In genomic region chr10:14648042-14648765, GRCh38 we compare ENCODE assay signal across 1 cellular context.
TF ChIP-seq lines count a peak whose summit lies in the region.

No MANE protein-coding gene starts in this region.

TF ChIP-seq in GM12878, 131 proteins besides CTCF, POLR2A, EP300 and RAD21 (continued from another document and continues in another):
- peak; percentile 63 for TF ChIP-seq E2F8 (IDR thresholded peaks at IDR 0.05; ENCODE audit: low read depth, partially characterized antibody)
- TF ChIP-seq PKNOX1 (IDR thresholded peaks at IDR 0.05), result peak; percentile 97
- TF ChIP-seq, protein P1, sequence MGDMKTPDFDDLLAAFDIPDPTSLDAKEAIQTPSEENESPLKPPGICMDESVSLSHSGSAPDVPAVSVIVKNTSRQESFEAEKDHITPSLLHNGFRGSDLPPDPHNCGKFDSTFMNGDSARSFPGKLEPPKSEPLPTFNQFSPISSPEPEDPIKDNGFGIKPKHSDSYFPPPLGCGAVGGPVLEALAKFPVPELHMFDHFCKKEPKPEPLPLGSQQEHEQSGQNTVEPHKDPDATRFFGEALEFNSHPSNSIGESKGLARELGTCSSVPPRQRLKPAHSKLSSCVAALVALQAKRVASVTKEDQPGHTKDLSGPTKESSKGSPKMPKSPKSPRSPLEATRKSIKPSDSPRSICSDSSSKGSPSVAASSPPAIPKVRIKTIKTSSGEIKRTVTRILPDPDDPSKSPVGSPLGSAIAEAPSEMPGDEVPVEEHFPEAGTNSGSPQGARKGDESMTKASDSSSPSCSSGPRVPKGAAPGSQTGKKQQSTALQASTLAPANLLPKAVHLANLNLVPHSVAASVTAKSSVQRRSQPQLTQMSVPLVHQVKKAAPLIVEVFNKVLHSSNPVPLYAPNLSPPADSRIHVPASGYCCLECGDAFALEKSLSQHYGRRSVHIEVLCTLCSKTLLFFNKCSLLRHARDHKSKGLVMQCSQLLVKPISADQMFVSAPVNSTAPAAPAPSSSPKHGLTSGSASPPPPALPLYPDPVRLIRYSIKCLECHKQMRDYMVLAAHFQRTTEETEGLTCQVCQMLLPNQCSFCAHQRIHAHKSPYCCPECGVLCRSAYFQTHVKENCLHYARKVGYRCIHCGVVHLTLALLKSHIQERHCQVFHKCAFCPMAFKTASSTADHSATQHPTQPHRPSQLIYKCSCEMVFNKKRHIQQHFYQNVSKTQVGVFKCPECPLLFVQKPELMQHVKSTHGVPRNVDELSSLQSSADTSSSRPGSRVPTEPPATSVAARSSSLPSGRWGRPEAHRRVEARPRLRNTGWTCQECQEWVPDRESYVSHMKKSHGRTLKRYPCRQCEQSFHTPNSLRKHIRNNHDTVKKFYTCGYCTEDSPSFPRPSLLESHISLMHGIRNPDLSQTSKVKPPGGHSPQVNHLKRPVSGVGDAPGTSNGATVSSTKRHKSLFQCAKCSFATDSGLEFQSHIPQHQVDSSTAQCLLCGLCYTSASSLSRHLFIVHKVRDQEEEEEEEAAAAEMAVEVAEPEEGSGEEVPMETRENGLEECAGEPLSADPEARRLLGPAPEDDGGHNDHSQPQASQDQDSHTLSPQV (IDR thresholded peaks at IDR 0.05), result no peak
- peak; percentile 98 for TF ChIP-seq NR2F1 (conservative IDR thresholded peaks at IDR 0.05)
- TF ChIP-seq POLR2AphosphoS5 (IDR thresholded peaks at IDR 0.05; ENCODE audit: low read length), result peak; percentile 57; the same call in 1 of the 2 replicates
- peak; percentile 99 for TF ChIP-seq BCL11A (IDR thresholded peaks at IDR 0.05; ENCODE audit: low read depth, low read length)
- no peak for TF ChIP-seq SUPT20H (IDR thresholded peaks at IDR 0.05; ENCODE audit: borderline replicate concordance, control insufficient read depth, low read depth, low read length)
- TF ChIP-seq TCF7 (IDR thresholded peaks at IDR 0.05; ENCODE audit: borderline replicate concordance), result peak; percentile 78; the same call in 1 of the 2 replicates
- peak; percentile 92 for TF ChIP-seq BMI1 (IDR thresholded peaks at IDR 0.05; ENCODE audit: borderline replicate concordance)
- peak; percentile 96 for TF ChIP-seq RUNX3 (IDR thresholded peaks at IDR 0.05; ENCODE audit: low read length)
- TF ChIP-seq IKZF1 (conservative IDR thresholded peaks at IDR 0.05), result peak; percentile 96
- TF ChIP-seq ZNF274 (IDR thresholded peaks at IDR 0.05; ENCODE audit: insufficient read depth, insufficient read length), result no peak
- peak in 1 of 2 experiments; percentile 69; a peak in 1 of 4 replicates for TF ChIP-seq CEBPB (IDR thresholded peaks at IDR 0.05; ENCODE audit: borderline replicate concordance in 1 of 2, low read depth in 2 of 2, low read length in 2 of 2)
- TF ChIP-seq STAT1 (conservative IDR thresholded peaks at IDR 0.05), result 0 out of 2 replicates have a peak, but pooled peaks have one; percentile 87
- peak; percentile 8; the same call in 1 of the 2 replicates for TF ChIP-seq SMARCA5 (IDR thresholded peaks at IDR 0.05)
- peak; percentile 81; the same call in 1 of the 2 replicates for TF ChIP-seq CHD2 (IDR thresholded peaks at IDR 0.05; ENCODE audit: borderline replicate concordance, low read depth, low read length)
- no peak for TF ChIP-seq ZBTB33 (IDR thresholded peaks at IDR 0.05)
- TF ChIP-seq MEF2A (IDR thresholded peaks at IDR 0.05; ENCODE audit: insufficient read depth, low read depth, low read length), result peak; percentile 90
- TF ChIP-seq, protein P2, sequence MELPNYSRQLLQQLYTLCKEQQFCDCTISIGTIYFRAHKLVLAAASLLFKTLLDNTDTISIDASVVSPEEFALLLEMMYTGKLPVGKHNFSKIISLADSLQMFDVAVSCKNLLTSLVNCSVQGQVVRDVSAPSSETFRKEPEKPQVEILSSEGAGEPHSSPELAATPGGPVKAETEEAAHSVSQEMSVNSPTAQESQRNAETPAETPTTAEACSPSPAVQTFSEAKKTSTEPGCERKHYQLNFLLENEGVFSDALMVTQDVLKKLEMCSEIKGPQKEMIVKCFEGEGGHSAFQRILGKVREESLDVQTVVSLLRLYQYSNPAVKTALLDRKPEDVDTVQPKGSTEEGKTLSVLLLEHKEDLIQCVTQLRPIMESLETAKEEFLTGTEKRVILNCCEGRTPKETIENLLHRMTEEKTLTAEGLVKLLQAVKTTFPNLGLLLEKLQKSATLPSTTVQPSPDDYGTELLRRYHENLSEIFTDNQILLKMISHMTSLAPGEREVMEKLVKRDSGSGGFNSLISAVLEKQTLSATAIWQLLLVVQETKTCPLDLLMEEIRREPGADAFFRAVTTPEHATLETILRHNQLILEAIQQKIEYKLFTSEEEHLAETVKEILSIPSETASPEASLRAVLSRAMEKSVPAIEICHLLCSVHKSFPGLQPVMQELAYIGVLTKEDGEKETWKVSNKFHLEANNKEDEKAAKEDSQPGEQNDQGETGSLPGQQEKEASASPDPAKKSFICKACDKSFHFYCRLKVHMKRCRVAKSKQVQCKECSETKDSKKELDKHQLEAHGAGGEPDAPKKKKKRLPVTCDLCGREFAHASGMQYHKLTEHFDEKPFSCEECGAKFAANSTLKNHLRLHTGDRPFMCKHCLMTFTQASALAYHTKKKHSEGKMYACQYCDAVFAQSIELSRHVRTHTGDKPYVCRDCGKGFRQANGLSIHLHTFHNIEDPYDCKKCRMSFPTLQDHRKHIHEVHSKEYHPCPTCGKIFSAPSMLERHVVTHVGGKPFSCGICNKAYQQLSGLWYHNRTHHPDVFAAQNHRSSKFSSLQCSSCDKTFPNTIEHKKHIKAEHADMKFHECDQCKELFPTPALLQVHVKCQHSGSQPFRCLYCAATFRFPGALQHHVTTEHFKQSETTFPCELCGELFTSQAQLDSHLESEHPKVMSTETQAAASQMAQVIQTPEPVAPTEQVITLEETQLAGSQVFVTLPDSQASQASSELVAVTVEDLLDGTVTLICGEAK (IDR thresholded peaks at IDR 0.05; ENCODE audit: borderline replicate concordance), result peak; percentile 67; the same call in 1 of the 2 replicates
- TF ChIP-seq PML (IDR thresholded peaks at IDR 0.05; ENCODE audit: low read length), result peak; percentile 75; the same call in 1 of the 2 replicates
- no peak for TF ChIP-seq NRF1 (conservative IDR thresholded peaks at IDR 0.05; ENCODE audit: low read depth, low read length)
- no peak; the same call in 1 of the 2 replicates for TF ChIP-seq SREBF2 (IDR thresholded peaks at IDR 0.05; ENCODE audit: low read length)
- TF ChIP-seq ZSCAN29 (IDR thresholded peaks at IDR 0.05), result peak; percentile 82; the same call in 1 of the 2 replicates
- TF ChIP-seq JUNB (IDR thresholded peaks at IDR 0.05), result peak; percentile 91
- no peak for TF ChIP-seq USF2 (IDR thresholded peaks at IDR 0.05; ENCODE audit: borderline replicate concordance, low read depth, low read length)
- TF ChIP-seq ZNF384 (IDR thresholded peaks at IDR 0.05; ENCODE audit: borderline replicate concordance, low read depth, low read length), result peak; percentile 86; the same call in 1 of the 2 replicates
- peak; percentile 94 for TF ChIP-seq PAX5 (IDR thresholded peaks at IDR 0.05; ENCODE audit: borderline replicate concordance, low read depth, low read length)
- TF ChIP-seq GATAD2B (conservative IDR thresholded peaks at IDR 0.05; ENCODE audit: low read depth), result peak; percentile 71
- no peak for TF ChIP-seq RBBP5 (conservative IDR thresholded peaks at IDR 0.05)
- 0 out of 2 replicates have a peak, but pooled peaks have one; percentile 72 for TF ChIP-seq HDGF (IDR thresholded peaks at IDR 0.05)
- TF ChIP-seq CHD4 (IDR thresholded peaks at IDR 0.05), result no peak
- TF ChIP-seq, protein P3, sequence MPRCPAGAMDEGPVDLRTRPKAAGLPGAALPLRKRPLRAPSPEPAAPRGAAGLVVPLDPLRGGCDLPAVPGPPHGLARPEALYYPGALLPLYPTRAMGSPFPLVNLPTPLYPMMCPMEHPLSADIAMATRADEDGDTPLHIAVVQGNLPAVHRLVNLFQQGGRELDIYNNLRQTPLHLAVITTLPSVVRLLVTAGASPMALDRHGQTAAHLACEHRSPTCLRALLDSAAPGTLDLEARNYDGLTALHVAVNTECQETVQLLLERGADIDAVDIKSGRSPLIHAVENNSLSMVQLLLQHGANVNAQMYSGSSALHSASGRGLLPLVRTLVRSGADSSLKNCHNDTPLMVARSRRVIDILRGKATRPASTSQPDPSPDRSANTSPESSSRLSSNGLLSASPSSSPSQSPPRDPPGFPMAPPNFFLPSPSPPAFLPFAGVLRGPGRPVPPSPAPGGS (IDR thresholded peaks at IDR 0.05; ENCODE audit: borderline replicate concordance, insufficient read depth, low read depth, low read length, poor library complexity, severe bottlenecking), result peak; percentile 56
- TF ChIP-seq DPF2 (IDR thresholded peaks at IDR 0.05), result peak; percentile 95
- TF ChIP-seq, protein P4, sequence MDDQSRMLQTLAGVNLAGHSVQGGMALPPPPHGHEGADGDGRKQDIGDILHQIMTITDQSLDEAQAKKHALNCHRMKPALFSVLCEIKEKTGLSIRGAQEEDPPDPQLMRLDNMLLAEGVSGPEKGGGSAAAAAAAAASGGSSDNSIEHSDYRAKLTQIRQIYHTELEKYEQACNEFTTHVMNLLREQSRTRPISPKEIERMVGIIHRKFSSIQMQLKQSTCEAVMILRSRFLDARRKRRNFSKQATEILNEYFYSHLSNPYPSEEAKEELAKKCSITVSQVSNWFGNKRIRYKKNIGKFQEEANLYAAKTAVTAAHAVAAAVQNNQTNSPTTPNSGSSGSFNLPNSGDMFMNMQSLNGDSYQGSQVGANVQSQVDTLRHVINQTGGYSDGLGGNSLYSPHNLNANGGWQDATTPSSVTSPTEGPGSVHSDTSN (IDR thresholded peaks at IDR 0.05; ENCODE audit: insufficient replicate concordance, low read depth, low read length), result peak; percentile 96
- no peak for TF ChIP-seq ZNF207 (IDR thresholded peaks at IDR 0.05; ENCODE audit: borderline replicate concordance)
- peak; percentile 76; the same call in 1 of the 2 replicates for TF ChIP-seq RCOR1 (conservative IDR thresholded peaks at IDR 0.05; ENCODE audit: low read depth, low read length)
- TF ChIP-seq IKZF2 (IDR thresholded peaks at IDR 0.05), result peak; percentile 95
- peak; percentile 68 for TF ChIP-seq KLF5 (IDR thresholded peaks at IDR 0.05; ENCODE audit: partially characterized antibody)
- peak; percentile 82 for TF ChIP-seq CREM (IDR thresholded peaks at IDR 0.05; ENCODE audit: low read depth)
- TF ChIP-seq MTA2 (IDR thresholded peaks at IDR 0.05; ENCODE audit: low read depth), result peak; percentile 99
- TF ChIP-seq TCF12 (IDR thresholded peaks at IDR 0.05; ENCODE audit: low read depth, low read length), result peak; percentile 100
- TF ChIP-seq TBL1XR1 (IDR thresholded peaks at IDR 0.05; ENCODE audit: low read depth, low read length), result peak; percentile 98
- TF ChIP-seq MYB (IDR thresholded peaks at IDR 0.05; ENCODE audit: borderline replicate concordance, low read depth, low read length), result 0 out of 2 replicates have a peak, but pooled peaks have one; percentile 41
- peak; percentile 84; the same call in 1 of the 2 replicates for TF ChIP-seq STAT3 (IDR thresholded peaks at IDR 0.05; ENCODE audit: low read depth, low read length)
- peak; percentile 83 for TF ChIP-seq CBFB (IDR thresholded peaks at IDR 0.05; ENCODE audit: low read depth)
